In genomic region chr22:28882878-28883656, GRCh38 we compare ENCODE assay signal across 1 cellular context.
TF ChIP-seq lines count a peak whose summit lies in the region.

ZNRF3 (plus strand) TSS chr22:28883572; CDS start chr22:28883767, 195 bp downstream.

TF ChIP-seq in HEK293, 187 proteins besides CTCF, POLR2A, EP300 and RAD21 (continued from another document and continues in another):
- TF ChIP-seq, protein P1, sequence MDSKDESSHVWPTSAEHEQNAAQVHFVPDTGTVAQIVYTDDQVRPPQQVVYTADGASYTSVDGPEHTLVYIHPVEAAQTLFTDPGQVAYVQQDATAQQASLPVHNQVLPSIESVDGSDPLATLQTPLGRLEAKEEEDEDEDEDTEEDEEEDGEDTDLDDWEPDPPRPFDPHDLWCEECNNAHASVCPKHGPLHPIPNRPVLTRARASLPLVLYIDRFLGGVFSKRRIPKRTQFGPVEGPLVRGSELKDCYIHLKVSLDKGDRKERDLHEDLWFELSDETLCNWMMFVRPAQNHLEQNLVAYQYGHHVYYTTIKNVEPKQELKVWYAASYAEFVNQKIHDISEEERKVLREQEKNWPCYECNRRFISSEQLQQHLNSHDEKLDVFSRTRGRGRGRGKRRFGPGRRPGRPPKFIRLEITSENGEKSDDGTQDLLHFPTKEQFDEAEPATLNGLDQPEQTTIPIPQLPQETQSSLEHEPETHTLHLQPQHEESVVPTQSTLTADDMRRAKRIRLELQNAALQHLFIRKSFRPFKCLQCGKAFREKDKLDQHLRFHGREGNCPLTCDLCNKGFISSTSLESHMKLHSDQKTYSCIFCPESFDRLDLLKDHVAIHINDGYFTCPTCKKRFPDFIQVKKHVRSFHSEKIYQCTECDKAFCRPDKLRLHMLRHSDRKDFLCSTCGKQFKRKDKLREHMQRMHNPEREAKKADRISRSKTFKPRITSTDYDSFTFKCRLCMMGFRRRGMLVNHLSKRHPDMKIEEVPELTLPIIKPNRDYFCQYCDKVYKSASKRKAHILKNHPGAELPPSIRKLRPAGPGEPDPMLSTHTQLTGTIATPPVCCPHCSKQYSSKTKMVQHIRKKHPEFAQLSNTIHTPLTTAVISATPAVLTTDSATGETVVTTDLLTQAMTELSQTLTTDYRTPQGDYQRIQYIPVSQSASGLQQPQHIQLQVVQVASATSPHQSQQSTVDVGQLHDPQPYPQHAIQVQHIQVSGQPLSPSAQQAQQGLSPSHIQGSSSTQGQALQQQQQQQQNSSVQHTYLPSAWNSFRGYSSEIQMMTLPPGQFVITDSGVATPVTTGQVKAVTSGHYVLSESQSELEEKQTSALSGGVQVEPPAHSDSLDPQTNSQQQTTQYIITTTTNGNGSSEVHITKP (tag by site-specific recombination; IDR thresholded peaks at IDR 0.05), result no peak; the same call in 1 of the 2 replicates
- TF ChIP-seq KLF9 (tag by site-specific recombination; IDR thresholded peaks at IDR 0.05; ENCODE audit: low read depth), result peak; percentile 75
- peak; percentile 96 for TF ChIP-seq TCF7L2 (IDR thresholded peaks at IDR 0.05; ENCODE audit: borderline replicate concordance, low read depth, low read length)
- TF ChIP-seq, protein P2, sequence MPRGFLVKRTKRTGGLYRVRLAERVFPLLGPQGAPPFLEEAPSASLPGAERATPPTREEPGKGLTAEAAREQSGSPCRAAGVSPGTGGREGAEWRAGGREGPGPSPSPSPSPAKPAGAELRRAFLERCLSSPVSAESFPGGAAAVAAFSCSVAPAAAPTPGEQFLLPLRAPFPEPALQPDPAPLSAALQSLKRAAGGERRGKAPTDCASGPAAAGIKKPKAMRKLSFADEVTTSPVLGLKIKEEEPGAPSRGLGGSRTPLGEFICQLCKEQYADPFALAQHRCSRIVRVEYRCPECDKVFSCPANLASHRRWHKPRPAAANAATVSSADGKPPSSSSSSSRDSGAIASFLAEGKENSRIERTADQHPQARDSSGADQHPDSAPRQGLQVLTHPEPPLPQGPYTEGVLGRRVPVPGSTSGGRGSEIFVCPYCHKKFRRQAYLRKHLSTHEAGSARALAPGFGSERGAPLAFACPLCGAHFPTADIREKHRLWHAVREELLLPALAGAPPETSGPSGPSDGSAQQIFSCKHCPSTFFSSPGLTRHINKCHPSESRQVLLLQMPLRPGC (tag by site-specific recombination; IDR thresholded peaks at IDR 0.05), result 0 out of 2 replicates have a peak, but pooled peaks have one; percentile 41
- no peak for TF ChIP-seq ZNF366 (tag by site-specific recombination; conservative IDR thresholded peaks at IDR 0.05)
- TF ChIP-seq PRDM2 (tag by site-specific recombination; IDR thresholded peaks at IDR 0.05; ENCODE audit: borderline replicate concordance), result no peak
- TF ChIP-seq, protein P3, sequence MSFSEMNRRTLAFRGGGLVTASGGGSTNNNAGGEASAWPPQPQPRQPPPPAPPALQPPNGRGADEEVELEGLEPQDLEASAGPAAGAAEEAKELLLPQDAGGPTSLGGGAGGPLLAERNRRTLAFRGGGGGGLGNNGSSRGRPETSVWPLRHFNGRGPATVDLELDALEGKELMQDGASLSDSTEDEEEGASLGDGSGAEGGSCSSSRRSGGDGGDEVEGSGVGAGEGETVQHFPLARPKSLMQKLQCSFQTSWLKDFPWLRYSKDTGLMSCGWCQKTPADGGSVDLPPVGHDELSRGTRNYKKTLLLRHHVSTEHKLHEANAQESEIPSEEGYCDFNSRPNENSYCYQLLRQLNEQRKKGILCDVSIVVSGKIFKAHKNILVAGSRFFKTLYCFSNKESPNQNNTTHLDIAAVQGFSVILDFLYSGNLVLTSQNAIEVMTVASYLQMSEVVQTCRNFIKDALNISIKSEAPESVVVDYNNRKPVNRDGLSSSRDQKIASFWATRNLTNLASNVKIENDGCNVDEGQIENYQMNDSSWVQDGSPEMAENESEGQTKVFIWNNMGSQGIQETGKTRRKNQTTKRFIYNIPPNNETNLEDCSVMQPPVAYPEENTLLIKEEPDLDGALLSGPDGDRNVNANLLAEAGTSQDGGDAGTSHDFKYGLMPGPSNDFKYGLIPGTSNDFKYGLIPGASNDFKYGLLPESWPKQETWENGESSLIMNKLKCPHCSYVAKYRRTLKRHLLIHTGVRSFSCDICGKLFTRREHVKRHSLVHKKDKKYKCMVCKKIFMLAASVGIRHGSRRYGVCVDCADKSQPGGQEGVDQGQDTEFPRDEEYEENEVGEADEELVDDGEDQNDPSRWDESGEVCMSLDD (tag by site-specific recombination; IDR thresholded peaks at IDR 0.05), result no peak
- TF ChIP-seq ZNF202 (tag by site-specific recombination; IDR thresholded peaks at IDR 0.05; ENCODE audit: borderline replicate concordance), result no peak
- no peak for TF ChIP-seq ZNF112 (tag by site-specific recombination; IDR thresholded peaks at IDR 0.05)
- TF ChIP-seq ZNF133 (tag by site-specific recombination; IDR thresholded peaks at IDR 0.05), result no peak
- no peak for TF ChIP-seq ZNF658 (tag by site-specific recombination; IDR thresholded peaks at IDR 0.05)
- no peak for TF ChIP-seq ZNF677 (tag by site-specific recombination; IDR thresholded peaks at IDR 0.05)
- TF ChIP-seq, protein P4, sequence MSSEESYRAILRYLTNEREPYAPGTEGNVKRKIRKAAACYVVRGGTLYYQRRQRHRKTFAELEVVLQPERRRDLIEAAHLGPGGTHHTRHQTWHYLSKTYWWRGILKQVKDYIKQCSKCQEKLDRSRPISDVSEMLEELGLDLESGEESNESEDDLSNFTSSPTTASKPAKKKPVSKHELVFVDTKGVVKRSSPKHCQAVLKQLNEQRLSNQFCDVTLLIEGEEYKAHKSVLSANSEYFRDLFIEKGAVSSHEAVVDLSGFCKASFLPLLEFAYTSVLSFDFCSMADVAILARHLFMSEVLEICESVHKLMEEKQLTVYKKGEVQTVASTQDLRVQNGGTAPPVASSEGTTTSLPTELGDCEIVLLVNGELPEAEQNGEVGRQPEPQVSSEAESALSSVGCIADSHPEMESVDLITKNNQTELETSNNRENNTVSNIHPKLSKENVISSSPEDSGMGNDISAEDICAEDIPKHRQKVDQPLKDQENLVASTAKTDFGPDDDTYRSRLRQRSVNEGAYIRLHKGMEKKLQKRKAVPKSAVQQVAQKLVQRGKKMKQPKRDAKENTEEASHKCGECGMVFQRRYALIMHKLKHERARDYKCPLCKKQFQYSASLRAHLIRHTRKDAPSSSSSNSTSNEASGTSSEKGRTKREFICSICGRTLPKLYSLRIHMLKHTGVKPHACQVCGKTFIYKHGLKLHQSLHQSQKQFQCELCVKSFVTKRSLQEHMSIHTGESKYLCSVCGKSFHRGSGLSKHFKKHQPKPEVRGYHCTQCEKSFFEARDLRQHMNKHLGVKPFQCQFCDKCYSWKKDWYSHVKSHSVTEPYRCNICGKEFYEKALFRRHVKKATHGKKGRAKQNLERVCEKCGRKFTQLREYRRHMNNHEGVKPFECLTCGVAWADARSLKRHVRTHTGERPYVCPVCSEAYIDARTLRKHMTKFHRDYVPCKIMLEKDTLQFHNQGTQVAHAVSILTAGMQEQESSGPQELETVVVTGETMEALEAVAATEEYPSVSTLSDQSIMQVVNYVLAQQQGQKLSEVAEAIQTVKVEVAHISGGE (tag by site-specific recombination; conservative IDR thresholded peaks at IDR 0.05; ENCODE audit: low read depth), result no peak
- no peak for TF ChIP-seq ZNF175 (tag by site-specific recombination; IDR thresholded peaks at IDR 0.05)
- TF ChIP-seq PRDM1 (tag by site-specific recombination; IDR thresholded peaks at IDR 0.05), result no peak
- TF ChIP-seq BCL6B (tag by site-specific recombination; IDR thresholded peaks at IDR 0.05), result no peak
- TF ChIP-seq ZNF747 (tag by site-specific recombination; IDR thresholded peaks at IDR 0.05), result no peak
- peak; percentile 88 for TF ChIP-seq KLF8 (tag by site-specific recombination; IDR thresholded peaks at IDR 0.05)
- no peak for TF ChIP-seq ZNF174 (tag by site-specific recombination; IDR thresholded peaks at IDR 0.05)
- TF ChIP-seq ZNF214 (tag by site-specific recombination; IDR thresholded peaks at IDR 0.05; ENCODE audit: borderline replicate concordance), result no peak
- TF ChIP-seq ZNF302 (tag by site-specific recombination; IDR thresholded peaks at IDR 0.05; ENCODE audit: low read depth), result no peak
- TF ChIP-seq ZEB2 (tag by site-specific recombination; IDR thresholded peaks at IDR 0.05), result peak; percentile 84
- peak; percentile 47; the same call in 1 of the 2 replicates for TF ChIP-seq ZNF2 (tag by site-specific recombination; IDR thresholded peaks at IDR 0.05)
- TF ChIP-seq, protein P5, sequence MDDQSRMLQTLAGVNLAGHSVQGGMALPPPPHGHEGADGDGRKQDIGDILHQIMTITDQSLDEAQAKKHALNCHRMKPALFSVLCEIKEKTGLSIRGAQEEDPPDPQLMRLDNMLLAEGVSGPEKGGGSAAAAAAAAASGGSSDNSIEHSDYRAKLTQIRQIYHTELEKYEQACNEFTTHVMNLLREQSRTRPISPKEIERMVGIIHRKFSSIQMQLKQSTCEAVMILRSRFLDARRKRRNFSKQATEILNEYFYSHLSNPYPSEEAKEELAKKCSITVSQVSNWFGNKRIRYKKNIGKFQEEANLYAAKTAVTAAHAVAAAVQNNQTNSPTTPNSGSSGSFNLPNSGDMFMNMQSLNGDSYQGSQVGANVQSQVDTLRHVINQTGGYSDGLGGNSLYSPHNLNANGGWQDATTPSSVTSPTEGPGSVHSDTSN (CRISPR knock-in tag; IDR thresholded peaks at IDR 0.05), result no peak
- TF ChIP-seq ZNF549 (tag by site-specific recombination; IDR thresholded peaks at IDR 0.05), result no peak
- peak; percentile 42; the same call in 1 of the 2 replicates for TF ChIP-seq SP7 (tag by site-specific recombination; IDR thresholded peaks at IDR 0.05)
- TF ChIP-seq ZFHX2 (tag by site-specific recombination; conservative IDR thresholded peaks at IDR 0.05), result peak; percentile 64
- TF ChIP-seq ZNF18 (tag by site-specific recombination; IDR thresholded peaks at IDR 0.05), result no peak
- peak; percentile 59 for TF ChIP-seq GLIS2 (tag by site-specific recombination; IDR thresholded peaks at IDR 0.05)
- TF ChIP-seq ZNF791 (tag by site-specific recombination; IDR thresholded peaks at IDR 0.05), result no peak
- TF ChIP-seq ZNF473 (tag by site-specific recombination; IDR thresholded peaks at IDR 0.05), result no peak
- no peak for TF ChIP-seq ZNF623 (tag by site-specific recombination; IDR thresholded peaks at IDR 0.05)
- no peak for TF ChIP-seq ZNF391 (tag by site-specific recombination; IDR thresholded peaks at IDR 0.05; ENCODE audit: borderline replicate concordance, low read depth)
- no peak for TF ChIP-seq ZFP69B (tag by site-specific recombination; IDR thresholded peaks at IDR 0.05)
- TF ChIP-seq ZFP37 (tag by site-specific recombination; IDR thresholded peaks at IDR 0.05), result 0 out of 2 replicates have a peak, but pooled peaks have one; percentile 62
- TF ChIP-seq ZNF155 (tag by site-specific recombination; IDR thresholded peaks at IDR 0.05), result no peak
- TF ChIP-seq ZNF664 (tag by site-specific recombination; IDR thresholded peaks at IDR 0.05), result no peak
